In the genomic region with DNA sequence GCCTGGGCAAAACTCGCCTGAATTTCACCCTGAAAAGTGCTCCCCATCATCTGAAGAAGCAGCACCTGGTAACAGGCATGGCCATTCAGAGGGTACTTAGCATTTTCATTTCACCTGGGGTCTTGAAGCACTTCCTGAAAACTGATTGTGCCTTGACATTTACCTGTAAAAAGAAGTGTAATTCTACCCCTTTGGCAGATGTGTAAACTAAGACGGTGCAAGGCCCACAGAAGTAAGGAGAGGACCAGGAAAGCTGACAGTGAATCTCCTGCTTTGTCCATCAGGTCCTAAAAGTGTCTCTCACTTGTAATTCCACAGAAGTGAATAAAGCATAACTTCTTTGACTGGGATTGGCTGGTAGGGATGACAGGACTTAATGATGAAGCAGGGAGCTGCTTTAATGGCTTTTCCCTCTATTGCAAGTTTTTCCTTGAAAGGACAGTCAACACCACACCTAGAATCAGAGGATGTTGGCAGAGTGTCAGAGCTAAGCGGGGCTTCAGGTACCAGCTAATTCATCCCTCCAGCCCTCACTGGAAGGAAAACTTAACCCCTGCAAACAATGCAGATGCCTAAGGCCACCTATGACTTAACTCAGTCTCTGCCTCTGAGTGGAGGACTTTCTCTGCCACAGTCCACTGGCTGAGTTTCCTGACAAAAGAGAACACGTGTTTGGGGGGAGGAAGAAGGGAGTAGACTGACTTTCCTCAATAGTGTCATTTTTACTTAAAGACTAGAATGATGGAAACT, we compare ENCODE assay signal across 19 cellular contexts.
DNase-seq lines count a peak whose midpoint lies in the region; ATAC-seq and TF ChIP-seq lines count a peak whose summit lies in the region.
"Had no signal": no experiment of that assay in that cellular context is flagged by ENCODE, and none has a peak within 500 bp of the region (broad histone marks: within the 10 kb centered on the region; RNA-seq: fewer than 3 reads in every experiment).

No MANE protein-coding gene starts in this region.

- H3K4me3 ChIP-seq in heart right ventricle (no peak overlapping the region), uterus (no peak overlapping the region), SK-N-SH (ENCODE audit: low read depth in 2 of 2, low read length in 1 of 2) (no peak overlapping the region)
- H3K4me3 ChIP-seq: A549 had no signal

- no peaks in the 10 kb centered on the region for H3K27me3 Mint-ChIP-seq in nephron (ENCODE audit: low read depth)

- H3K36me3 ChIP-seq in heart right ventricle, result peaks cover 0 to 44% (median 27%) of the 10 kb centered on the region in 9 donors
- no peaks in the 10 kb centered on the region for H3K36me3 ChIP-seq in uterus
- peaks cover 43 to 46% of the 10 kb centered on the region in 2 experiments for H3K36me3 ChIP-seq in SK-N-SH (replicated peaks in 1 of 2; ENCODE audit: control insufficient read depth in 1 of 2, insufficient read depth in 2 of 2, low read length in 1 of 2)

- no peaks in the 10 kb centered on the region for H3K9me3 Mint-ChIP-seq in nephron
- H3K9me3 Mint-ChIP-seq: CD4-positive, alpha-beta T cell had no signal

- no peaks in the 10 kb centered on the region for H3K9me3 ChIP-seq in heart right ventricle
- H3K9me3 ChIP-seq in uterus, result no peaks in the 10 kb centered on the region
- H3K9me3 ChIP-seq in SK-N-SH, result no peaks in the 10 kb centered on the region
- H3K9me3 ChIP-seq: A549, Caco-2 had no signal

- peaks cover 13% of the 10 kb centered on the region for H3K4me1 Mint-ChIP-seq in nephron

- ATAC-seq in heart right ventricle (peak in 2 of 8 donors; percentile 5 to 10), GM21367 (IDR thresholded peaks at IDR 0.05; ENCODE audit: unreplicated experiment) (no peak)
- ATAC-seq: A549 had no signal

- POLR2A ChIA-PET in SK-N-SH (lab: Yijun Ruan, JAX), result no interaction called here

- H3K4me1 ChIP-seq in heart right ventricle (peaks cover 0 to 63% (median 36%) of the 10 kb centered on the region in 9 donors), uterus (peaks cover 0 to 10% of the 10 kb centered on the region in 2 donors), SK-N-SH (ENCODE audit: control insufficient read depth in 1 of 2, insufficient read depth in 2 of 2, low read depth in 1 of 2, low read length in 1 of 2) (peaks cover 0 to 2% of the 10 kb centered on the region in 2 experiments; a peak in 1 of 4 replicates)
- H3K4me1 ChIP-seq: Caco-2 had no signal

- no peak for TF ChIP-seq POLR2A in uterus (IDR thresholded peaks at IDR 0.05)

- H3K27ac ChIP-seq in heart right ventricle (peak overlapping the region in 6 of 10 donors; percentile 12 to 82 (median 50)), uterus (peak overlapping the region; percentile 8 to 48), SK-N-SH (ENCODE audit: low read depth in 2 of 2, low read length in 1 of 2) (no peak overlapping the region)
- H3K27ac ChIP-seq: A549, HL-60 had no signal

- no peak for TF ChIP-seq RAD21 in SK-N-SH (IDR thresholded peaks at IDR 0.05; ENCODE audit: low read length)

- DNase-seq in heart right ventricle, result no peak
- no peak for DNase-seq in cardiac septum (ENCODE audit: low spot score)
- DNase-seq in ecto neural progenitor cell (ENCODE audit: low spot score), result peak; percentile 25
- no peak for DNase-seq in uterus
- no peak for DNase-seq in SK-N-SH
- no peak for DNase-seq in HCEC 1CT
- DNase-seq: Caco-2; CD4-positive, alpha-beta T cell; IMR-90; NCI-H1417; NCI-H1930; NCI-H446 treated with DMSO at 0.1 percent for 48 hours; NCI-H774; RPMI8226; SIG-M5 had no signal

- TF ChIP-seq CTCF in heart right ventricle (IDR thresholded peaks at IDR 0.05) (no peak), nephron (IDR thresholded peaks at IDR 0.05; ENCODE audit: unreplicated experiment in 3 of 3) (no peak), uterus (IDR thresholded peaks at IDR 0.05) (no peak), SK-N-SH (IDR thresholded peaks at IDR 0.05) (no peak)

- 72 to 74% methylated on average over 4 of the region's 4 CpGs for WGBS in heart right ventricle, 2 donors
- whole genome bisulfite sequencing in SK-N-SH (ENCODE audit: low lambda C conversion rate), result 80% methylated on average over 4 of the region's 4 CpGs

- peaks cover 40% of the 10 kb centered on the region for H3F3A ChIP-seq in SK-N-SH (replicated peaks; ENCODE audit: insufficient read depth)

- peaks cover 45% of the 10 kb centered on the region for H3K36me3 Mint-ChIP-seq in nephron (ENCODE audit: low read depth)

- H3K27ac Mint-ChIP-seq in nephron, result peak overlapping the region in 2 of 3 experiments; percentile 33 to 57
- H3K27ac Mint-ChIP-seq: CD4-positive, alpha-beta T cell had no signal

- intact Hi-C loops in heart right ventricle (cut with DNase I), result loop anchor here in 1 of 10 donors (10.0 kb wide), 1 partner anchor 79 kb away; no protein-coding TSS in a partner anchor
- intact Hi-C loops in cardiac septum (cut with DNase I), result loop anchor here (10.0 kb wide), 1 partner anchor 359 kb away; no protein-coding TSS in a partner anchor
- intact Hi-C loops in uterus (cut with DNase I; ENCODE audit: low total_unique reads), result no loop called here

- CTCF ChIA-PET in SK-N-SH (lab: Yijun Ruan, JAX), result interaction anchor here (1.5 kb wide), 1 partner anchor 358 kb away, joined by 4 read pairs; no protein-coding TSS in a partner anchor

- H3K27me3 ChIP-seq in heart right ventricle (no peaks in the 10 kb centered on the region), uterus (no peaks in the 10 kb centered on the region), SK-N-SH (ENCODE audit: insufficient read depth) (no peaks in the 10 kb centered on the region)

- H3K9ac ChIP-seq in SK-N-SH, result no peak overlapping the region

- no peak overlapping the region for H3K4me2 ChIP-seq in SK-N-SH
- H3K4me2 ChIP-seq: A549 had no signal

- no peak overlapping the region for H2AFZ ChIP-seq in SK-N-SH (ENCODE audit: low read depth)

- H3K79me2 ChIP-seq in SK-N-SH (ENCODE audit: insufficient read depth), result peaks cover 8% of the 10 kb centered on the region; the same call in 1 of the 2 replicates

- H3K9me2 ChIP-seq in SK-N-SH, result no peaks in the 10 kb centered on the region

- H3K4me3 Mint-ChIP-seq in nephron, result no peak overlapping the region
- H3K4me3 Mint-ChIP-seq: CD4-positive, alpha-beta T cell had no signal

- no peaks in the 10 kb centered on the region for H4K20me1 ChIP-seq in SK-N-SH (ENCODE audit: insufficient read depth)

- TF ChIP-seq EP300 in SK-N-SH (IDR thresholded peaks at IDR 0.05; ENCODE audit: borderline replicate concordance in 1 of 2, low read depth in 1 of 2, low read length in 1 of 2), result no peak

TF ChIP-seq in SK-N-SH, 30 proteins besides CTCF, POLR2A, EP300 and RAD21:
- TF ChIP-seq, protein P1, sequence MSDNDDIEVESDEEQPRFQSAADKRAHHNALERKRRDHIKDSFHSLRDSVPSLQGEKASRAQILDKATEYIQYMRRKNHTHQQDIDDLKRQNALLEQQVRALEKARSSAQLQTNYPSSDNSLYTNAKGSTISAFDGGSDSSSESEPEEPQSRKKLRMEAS (IDR thresholded peaks at IDR 0.05; ENCODE audit: low read depth), result no peak

Comparison
In these comparisons a context has a peak if more than half of its experiments do, and no peak if none do; other contexts are left out.
1. H3K27ac ChIP-seq: peak in heart right ventricle (6 of 10) and uterus (2 of 2); none in SK-N-SH (0 of 2).